In the genomic region with DNA sequence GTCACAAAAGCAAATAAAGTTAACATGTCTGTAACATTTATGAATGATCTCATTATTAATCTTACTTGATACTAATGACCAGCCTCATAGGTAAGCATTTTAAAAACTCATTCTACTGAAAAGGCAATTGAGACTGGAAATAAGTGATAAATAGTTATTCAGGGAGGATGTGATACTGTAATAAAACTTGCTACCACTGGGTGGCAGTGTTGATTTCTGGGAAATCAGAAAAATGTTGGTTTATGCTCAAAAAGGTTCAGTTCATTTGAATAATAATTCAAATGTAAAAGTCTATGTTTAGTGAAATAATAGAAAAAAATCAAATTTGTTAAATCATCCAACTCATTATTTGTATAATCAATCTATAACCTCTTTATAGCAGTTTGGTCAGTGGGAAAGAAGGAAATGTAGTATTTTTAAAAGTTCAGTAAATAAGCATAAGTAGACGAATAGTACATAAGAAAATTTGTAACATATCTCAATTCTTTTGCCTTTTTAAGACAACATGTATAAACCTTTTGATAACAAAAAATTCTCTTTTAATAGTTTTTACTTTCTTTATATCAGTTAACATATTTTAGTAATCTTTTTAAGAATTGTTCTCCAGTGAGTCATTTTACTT, we compare ENCODE assay signal across 8 cellular contexts. TPM values are rescaled to one million over a fixed set of nuclear protein-coding genes. Genes with fewer than 3 reads are reported as not detected.
DNase-seq lines count a peak whose midpoint lies in the region; ATAC-seq, FAIRE-seq and TF ChIP-seq lines count a peak whose summit lies in the region.

No MANE protein-coding gene starts in this region.

- H3K4me1 Mint-ChIP-seq in activated naive CD8-positive, alpha-beta T cell treated with anti-CD3 and anti-CD28 coated beads, Interleukin-2, amount 50 U/mL, for 24 hours: peaks cover 52% of the 10 kb centered on the region
- H3K4me1 Mint-ChIP-seq in activated naive CD8-positive, alpha-beta T cell treated with anti-CD3 and anti-CD28 coated beads for 36 hours: peaks cover 45% of the 10 kb centered on the region

- peaks cover 14% of the 10 kb centered on the region for H4K20me1 ChIP-seq in SU-DHL-6 (ENCODE audit: low read depth, low read length)

- no peak overlapping the region for H3K27ac ChIP-seq in SU-DHL-6 (ENCODE audit: low read depth, low read length)
- no peak overlapping the region for H3K27ac ChIP-seq in small intestine (ENCODE audit: low read depth in 1 of 2, low read length in 1 of 2)

- no peak overlapping the region for H3K4me3 Mint-ChIP-seq in activated naive CD8-positive, alpha-beta T cell treated with anti-CD3 and anti-CD28 coated beads, Interleukin-2, amount 50 U/mL, for 24 hours
- H3K4me3 Mint-ChIP-seq in activated naive CD8-positive, alpha-beta T cell treated with anti-CD3 and anti-CD28 coated beads for 36 hours: no peak overlapping the region

- ATAC-seq in activated naive CD8-positive, alpha-beta T cell treated with anti-CD3 and anti-CD28 coated beads, Interleukin-2, amount 50 U/mL, for 24 hours: no peak
- ATAC-seq in left colon: no peak
- no peak for ATAC-seq in HG03139 (IDR thresholded peaks at IDR 0.05; ENCODE audit: unreplicated experiment)

- H3K9me2 ChIP-seq in SU-DHL-6 (replicated peaks; ENCODE audit: insufficient read depth, low read length): no peaks in the 10 kb centered on the region

- no peak overlapping the region for H3K9ac ChIP-seq in SU-DHL-6 (ENCODE audit: low read length)

- no peaks in the 10 kb centered on the region for H3K9me3 ChIP-seq in SU-DHL-6 (ENCODE audit: insufficient read depth, low read length)
- no peaks in the 10 kb centered on the region for H3K9me3 ChIP-seq in small intestine (ENCODE audit: control insufficient read depth, low read depth)

- 78 to 86% (median 83%) methylated on average over 1 of the region's 1 CpG for WGBS in small intestine, 3 donors

- peaks cover 9% of the 10 kb centered on the region for H3K36me3 Mint-ChIP-seq in activated naive CD8-positive, alpha-beta T cell treated with anti-CD3 and anti-CD28 coated beads, Interleukin-2, amount 50 U/mL, for 24 hours (ENCODE audit: low read depth)
- peaks cover 6% of the 10 kb centered on the region for H3K36me3 Mint-ChIP-seq in activated naive CD8-positive, alpha-beta T cell treated with anti-CD3 and anti-CD28 coated beads for 36 hours

- no peaks in the 10 kb centered on the region for H3K9me3 Mint-ChIP-seq in activated naive CD8-positive, alpha-beta T cell treated with anti-CD3 and anti-CD28 coated beads, Interleukin-2, amount 50 U/mL, for 24 hours
- H3K9me3 Mint-ChIP-seq in activated naive CD8-positive, alpha-beta T cell treated with anti-CD3 and anti-CD28 coated beads for 36 hours: no peaks in the 10 kb centered on the region

- H3K36me3 ChIP-seq in SU-DHL-6 (ENCODE audit: low read length): peaks cover 2% of the 10 kb centered on the region; the same call in 1 of the 2 replicates
- peaks cover 0 to 3% of the 10 kb centered on the region in 2 donors for H3K36me3 ChIP-seq in small intestine (ENCODE audit: control insufficient read depth in 2 of 2, insufficient read depth in 2 of 2, low read length in 2 of 2)

- peak; percentile 66 for TF ChIP-seq CTCF in SU-DHL-6 (IDR thresholded peaks at IDR 0.05; ENCODE audit: insufficient read depth, low read length, poor library complexity, severe bottlenecking)

- H3K4me1 ChIP-seq in small intestine (ENCODE audit: control insufficient read depth in 2 of 2, insufficient read depth in 1 of 2, low read depth in 1 of 2, low read length in 1 of 2): peaks cover 2 to 13% of the 10 kb centered on the region in 2 donors

- TF ChIP-seq EP300 in Ishikawa (IDR thresholded peaks at IDR 0.05; ENCODE audit: borderline replicate concordance): no peak

- peak; percentile 41 for TF ChIP-seq RAD21 in Ishikawa (IDR thresholded peaks at IDR 0.05; ENCODE audit: low read depth)

- peak; percentile 37 for DNase-seq in activated naive CD8-positive, alpha-beta T cell treated with anti-CD3 and anti-CD28 coated beads, Interleukin-2, amount 50 U/mL, for 24 hours
- no peak for DNase-seq in activated naive CD8-positive, alpha-beta T cell treated with anti-CD3 and anti-CD28 coated beads for 36 hours
- peak; percentile 23 for DNase-seq in fibroblast of the conjunctiva (ENCODE audit: low read depth)
- peak; percentile 36 for DNase-seq in small intestine
- DNase-seq in left colon: no peak

- H3K27me3 ChIP-seq in SU-DHL-6 (ENCODE audit: low read length) (no peaks in the 10 kb centered on the region), small intestine (ENCODE audit: control insufficient read depth in 2 of 2, insufficient read depth in 2 of 2, low read length in 2 of 2) (no peaks in the 10 kb centered on the region)

- H3K4me2 ChIP-seq in SU-DHL-6 (ENCODE audit: low read depth, low read length, poor library complexity, severe bottlenecking): no peak overlapping the region

- peak; percentile 95 for FAIRE-seq in small intestine (lab: Jason Lieb, UNC)

- no peak overlapping the region for H3K4me3 ChIP-seq in SU-DHL-6 (ENCODE audit: insufficient read depth, low read length, poor library complexity, severe bottlenecking)
- H3K4me3 ChIP-seq in small intestine (ENCODE audit: low read depth in 1 of 2, low read length in 2 of 2): no peak overlapping the region

- no peak overlapping the region for H2AFZ ChIP-seq in SU-DHL-6 (ENCODE audit: low read depth, low read length, severe bottlenecking)

- H3F3A ChIP-seq in SU-DHL-6 (ENCODE audit: insufficient read depth): no peaks in the 10 kb centered on the region

- intact Hi-C loops in left colon (cut with DNase I, micrococcal nuclease): no loop called here

- H3K27me3 Mint-ChIP-seq in activated naive CD8-positive, alpha-beta T cell treated with anti-CD3 and anti-CD28 coated beads, Interleukin-2, amount 50 U/mL, for 24 hours: no peaks in the 10 kb centered on the region
- H3K27me3 Mint-ChIP-seq in activated naive CD8-positive, alpha-beta T cell treated with anti-CD3 and anti-CD28 coated beads for 36 hours: no peaks in the 10 kb centered on the region

- H3K27ac Mint-ChIP-seq in activated naive CD8-positive, alpha-beta T cell treated with anti-CD3 and anti-CD28 coated beads, Interleukin-2, amount 50 U/mL, for 24 hours: no peak overlapping the region
- no peak overlapping the region for H3K27ac Mint-ChIP-seq in activated naive CD8-positive, alpha-beta T cell treated with anti-CD3 and anti-CD28 coated beads for 36 hours

- H3K79me2 ChIP-seq in SU-DHL-6 (ENCODE audit: insufficient read depth, low read length): peaks cover 43% of the 10 kb centered on the region

TF ChIP-seq in Ishikawa, 13 proteins besides CTCF, POLR2A, EP300 and RAD21:
- no peak for TF ChIP-seq NFIC (IDR thresholded peaks at IDR 0.05)
- no peak for TF ChIP-seq FOXM1 (IDR thresholded peaks at IDR 0.05; ENCODE audit: borderline replicate concordance, low read depth)
- TF ChIP-seq CEBPB (IDR thresholded peaks at IDR 0.05): no peak
- TF ChIP-seq TAF1 (IDR thresholded peaks at IDR 0.05; ENCODE audit: low read depth): no peak
- TF ChIP-seq YY1 (IDR thresholded peaks at IDR 0.05; ENCODE audit: low read depth): no peak
- TF ChIP-seq, protein P1, sequence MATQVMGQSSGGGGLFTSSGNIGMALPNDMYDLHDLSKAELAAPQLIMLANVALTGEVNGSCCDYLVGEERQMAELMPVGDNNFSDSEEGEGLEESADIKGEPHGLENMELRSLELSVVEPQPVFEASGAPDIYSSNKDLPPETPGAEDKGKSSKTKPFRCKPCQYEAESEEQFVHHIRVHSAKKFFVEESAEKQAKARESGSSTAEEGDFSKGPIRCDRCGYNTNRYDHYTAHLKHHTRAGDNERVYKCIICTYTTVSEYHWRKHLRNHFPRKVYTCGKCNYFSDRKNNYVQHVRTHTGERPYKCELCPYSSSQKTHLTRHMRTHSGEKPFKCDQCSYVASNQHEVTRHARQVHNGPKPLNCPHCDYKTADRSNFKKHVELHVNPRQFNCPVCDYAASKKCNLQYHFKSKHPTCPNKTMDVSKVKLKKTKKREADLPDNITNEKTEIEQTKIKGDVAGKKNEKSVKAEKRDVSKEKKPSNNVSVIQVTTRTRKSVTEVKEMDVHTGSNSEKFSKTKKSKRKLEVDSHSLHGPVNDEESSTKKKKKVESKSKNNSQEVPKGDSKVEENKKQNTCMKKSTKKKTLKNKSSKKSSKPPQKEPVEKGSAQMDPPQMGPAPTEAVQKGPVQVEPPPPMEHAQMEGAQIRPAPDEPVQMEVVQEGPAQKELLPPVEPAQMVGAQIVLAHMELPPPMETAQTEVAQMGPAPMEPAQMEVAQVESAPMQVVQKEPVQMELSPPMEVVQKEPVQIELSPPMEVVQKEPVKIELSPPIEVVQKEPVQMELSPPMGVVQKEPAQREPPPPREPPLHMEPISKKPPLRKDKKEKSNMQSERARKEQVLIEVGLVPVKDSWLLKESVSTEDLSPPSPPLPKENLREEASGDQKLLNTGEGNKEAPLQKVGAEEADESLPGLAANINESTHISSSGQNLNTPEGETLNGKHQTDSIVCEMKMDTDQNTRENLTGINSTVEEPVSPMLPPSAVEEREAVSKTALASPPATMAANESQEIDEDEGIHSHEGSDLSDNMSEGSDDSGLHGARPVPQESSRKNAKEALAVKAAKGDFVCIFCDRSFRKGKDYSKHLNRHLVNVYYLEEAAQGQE (IDR thresholded peaks at IDR 0.05; ENCODE audit: low read depth): no peak
- TF ChIP-seq TEAD4 (IDR thresholded peaks at IDR 0.05): no peak

RNA-seq across cellular contexts. Expression of gene ABHD13, which starts 9.6 kb away (rescaled TPM):
- 1 to 10 TPM; 5.2 to 5.3 TPM for total RNA-seq in activated naive CD8-positive, alpha-beta T cell treated with anti-CD3 and anti-CD28 coated beads for 36 hours
- polyA plus RNA-seq in small intestine: 1 to 10 TPM; 4.5 to 6.5 (median 5.9) TPM
- 1 to 10 TPM; 9.2 to 9.8 TPM for total RNA-seq in left colon

RNA-seq across cellular contexts. Expression of gene LIG4, which starts 12.4 kb away (rescaled TPM):
- 1 to 10 TPM; 8.9 to 9.1 TPM for total RNA-seq in activated naive CD8-positive, alpha-beta T cell treated with anti-CD3 and anti-CD28 coated beads for 36 hours
- 10 to 100 TPM in 1 of 3 donors, 1 to 10 TPM in 2; 4.3 to 10.7 (median 7.3) TPM for polyA plus RNA-seq in small intestine
- 10 to 100 TPM; 12.1 to 13.2 TPM for total RNA-seq in left colon

RNA-seq across cellular contexts. Expression of gene TNFSF13B, which starts 41.8 kb away (rescaled TPM):
- total RNA-seq in activated naive CD8-positive, alpha-beta T cell treated with anti-CD3 and anti-CD28 coated beads for 36 hours: 1 to 10 TPM; 5.1 to 6.1 TPM
- 1 to 10 TPM; 3.1 to 6.9 (median 4.6) TPM for polyA plus RNA-seq in small intestine
- 1 to 10 TPM; 1.4 to 3.6 TPM for total RNA-seq in left colon

Comparison
In these comparisons a context has a peak if more than half of its experiments do, and no peak if none do; other contexts are left out.
1. DNase-seq: peak in activated naive CD8-positive, alpha-beta T cell treated with anti-CD3 and anti-CD28 coated beads, Interleukin-2, amount 50 U/mL, for 24 hours (single experiment), fibroblast of the conjunctiva (single experiment) and small intestine (single experiment); none in activated naive CD8-positive, alpha-beta T cell treated with anti-CD3 and anti-CD28 coated beads for 36 hours (single experiment) and left colon (0 of 2).